Comparison of ENCODE assay signal across 8 cellular contexts in the genomic region with DNA sequence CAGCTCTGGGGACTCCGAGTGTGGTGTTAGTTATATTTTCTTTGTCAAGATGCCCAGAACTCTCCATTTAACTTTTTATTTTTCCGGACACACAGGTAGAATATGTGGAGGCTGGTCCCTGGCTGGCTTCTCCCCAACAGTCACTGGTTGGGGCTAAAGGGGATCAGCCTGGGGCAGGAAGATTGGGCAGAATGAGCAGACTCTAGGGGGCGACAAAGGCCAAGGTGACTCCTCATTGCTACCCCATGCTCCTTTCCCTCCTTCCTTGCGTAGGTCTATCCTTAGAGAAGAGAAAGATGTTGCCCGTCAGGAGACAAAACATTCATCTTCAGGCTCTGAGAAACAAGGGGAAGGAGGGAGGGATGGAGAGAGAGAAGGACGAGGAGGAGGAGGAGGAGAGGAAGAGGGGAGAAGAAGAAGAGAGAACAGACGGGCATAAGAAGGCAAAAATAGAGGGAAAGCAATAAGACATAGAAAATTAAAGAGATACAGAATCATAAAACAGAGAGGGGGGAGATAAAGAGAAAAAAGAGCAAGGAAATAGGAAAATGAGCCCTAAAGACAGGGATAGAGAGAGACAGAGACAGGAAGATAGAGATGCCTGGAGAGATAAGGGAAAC.
DNase-seq lines count a peak whose midpoint lies in the region; ATAC-seq and TF ChIP-seq lines count a peak whose summit lies in the region.

No MANE protein-coding gene starts in this region.

- no peak overlapping the region for H3K27ac ChIP-seq in A673 (ENCODE audit: low read depth, low read length, poor library complexity, severe bottlenecking)
- no peak overlapping the region for H3K27ac ChIP-seq in PC-9

- H3K4me3 ChIP-seq in A673 (ENCODE audit: low read depth, low read length, poor library complexity, severe bottlenecking), result no peak overlapping the region
- H3K4me3 ChIP-seq in GM12865 (ENCODE audit: low read depth, low read length), result no peak overlapping the region
- no peak overlapping the region for H3K4me3 ChIP-seq in PC-9
- no peak overlapping the region for H3K4me3 ChIP-seq in fibroblast of villous mesenchyme (ENCODE audit: low read depth, low read length)

- DNase-seq in A673 (ENCODE audit: low spot score), result no peak
- peak; percentile 13 for DNase-seq in GM12865 (ENCODE audit: low read depth)
- peak in 1 of 2 experiments; percentile 16 for DNase-seq in PC-9
- no peak for DNase-seq in fibroblast of villous mesenchyme (ENCODE audit: low read depth)
- no peak for DNase-seq in NCI-H2227 (lab: John Stamatoyannopoulos, UW; ENCODE audit: unreplicated experiment)
- no peak for DNase-seq in NK-92 treated with Interleukin-12 subunit alpha and Interleukin-12 subunit beta, amount 100 ng/mL, for 24 hours (lab: John Stamatoyannopoulos, UW)

- H3K27me3 ChIP-seq in A673 (replicated peaks; ENCODE audit: insufficient read depth, low read depth, low read length, poor library complexity), result peaks cover 14% of the 10 kb centered on the region
- no peaks in the 10 kb centered on the region for H3K27me3 ChIP-seq in PC-9 (ENCODE audit: insufficient read depth, low read depth)

- TF ChIP-seq CTCF in A673 (conservative IDR thresholded peaks at IDR 0.05; ENCODE audit: low read depth, low read length) (peak; percentile 44), GM12865 (IDR thresholded peaks at IDR 0.05; ENCODE audit: insufficient read depth, low read depth, low read length, missing control alignments) (peak; percentile 35), PC-9 (conservative IDR thresholded peaks at IDR 0.05) (peak; percentile 74), fibroblast of villous mesenchyme (IDR thresholded peaks at IDR 0.05; ENCODE audit: insufficient read depth, low read depth, low read length) (peak; percentile 25)

- CTCF ChIA-PET in A673 (lab: Charles Lee), result no interaction called here
- CTCF ChIA-PET in PC-9 (lab: Charles Lee), result interaction anchor here (1.3 kb wide), 1 partner anchor 198 kb away, joined by 3 read pairs; no protein-coding TSS in a partner anchor

- H3K4me1 ChIP-seq in A673 (ENCODE audit: insufficient read depth, low read length, poor library complexity, severe bottlenecking), result peaks cover 1% of the 10 kb centered on the region
- H3K4me1 ChIP-seq in PC-9 (replicated peaks; ENCODE audit: insufficient read depth), result no peaks in the 10 kb centered on the region

- POLR2A ChIA-PET in A673 (lab: Charles Lee; ENCODE audit: low non-redundant PET) (no interaction called here), PC-9 (lab: Charles Lee; ENCODE audit: unreplicated experiment) (interaction anchor here (0.6 kb wide), 1 partner anchor 20 kb away, joined by 3 read pairs; no protein-coding TSS in a partner anchor)

- H3K36me3 ChIP-seq in A673 (ENCODE audit: insufficient read depth, low read length, poor library complexity, severe bottlenecking) (no peaks in the 10 kb centered on the region), PC-9 (ENCODE audit: low read depth) (no peaks in the 10 kb centered on the region)

- H4K20me1 ChIP-seq in PC-9 (ENCODE audit: insufficient read depth), result no peaks in the 10 kb centered on the region

- H3K4me2 ChIP-seq in PC-9, result no peak overlapping the region

- no peak for ATAC-seq in HG02973 (IDR thresholded peaks at IDR 0.05; ENCODE audit: unreplicated experiment)
- ATAC-seq in GM18867 (IDR thresholded peaks at IDR 0.05; ENCODE audit: unreplicated experiment), result no peak

- H3K9me2 ChIP-seq in PC-9 (ENCODE audit: insufficient read depth), result no peaks in the 10 kb centered on the region

- H3F3A ChIP-seq in PC-9 (ENCODE audit: insufficient read depth, low read depth), result no peaks in the 10 kb centered on the region

- BruUV-seq in A673 (replicated peaks; lab: Mats Ljungman, UMichigan) (no TSS peak), PC-9 (replicated peaks; lab: Mats Ljungman, UMichigan) (no TSS peak)

- intact Hi-C loops in A673 (cut with micrococcal nuclease; ENCODE audit: unreplicated experiment) (no loop called here), PC-9 (cut with micrococcal nuclease; ENCODE audit: unreplicated experiment) (loop anchor here (1.0 to 2.0 kb wide), 2 partner anchors 183 to 199 kb away; no protein-coding TSS in a partner anchor)

- no peaks in the 10 kb centered on the region for H3K79me2 ChIP-seq in PC-9 (ENCODE audit: low read depth)

- H2AFZ ChIP-seq in PC-9, result no peak overlapping the region

- peaks cover 7% of the 10 kb centered on the region for H3K9me3 ChIP-seq in A673 (ENCODE audit: low read depth, low read length, poor library complexity, severe bottlenecking)
- H3K9me3 ChIP-seq in PC-9 (ENCODE audit: insufficient read depth, low read depth), result peaks cover 16% of the 10 kb centered on the region; the same call in 1 of the 2 replicates
